In genomic region chr9:105259274-105259673, GRCh38 we compare ENCODE assay signal across 18 cellular contexts. TPM values are rescaled to one million over a fixed set of nuclear protein-coding genes. Genes with fewer than 3 reads are reported as not detected.
DNase-seq lines count a peak whose midpoint lies in the region; ATAC-seq and TF ChIP-seq lines count a peak whose summit lies in the region.
"Had no signal": no experiment of that assay in that cellular context is flagged by ENCODE, and none has a peak within 500 bp of the region (broad histone marks: within the 10 kb centered on the region; RNA-seq: fewer than 3 reads in every experiment).

No MANE protein-coding gene starts in this region.

- H2AK5ac ChIP-seq in neuronal stem cell (ENCODE audit: low read depth, low read length) = no peak overlapping the region

- no peak overlapping the region for H4K91ac ChIP-seq in neuronal stem cell (ENCODE audit: low read depth, low read length, poor library complexity)

- intact Hi-C loops in left ventricle myocardium inferior (cut with micrococcal nuclease) (no loop called here), Right ventricle myocardium superior (cut with DNase I) (no loop called here), upper lobe of right lung (cut with DNase I) (no loop called here), esophagus squamous epithelium (cut with DNase I) (no loop called here)

- peaks cover 63% of the 10 kb centered on the region for H3F3A ChIP-seq in MM.1S (ENCODE audit: insufficient read depth, low read length)

- no peak overlapping the region for H2BK5ac ChIP-seq in neuronal stem cell (ENCODE audit: low read length)

- H3K23ac ChIP-seq in neuronal stem cell (ENCODE audit: low read depth, low read length, poor library complexity) = no peak overlapping the region

- peaks cover 2% of the 10 kb centered on the region for H3K79me1 ChIP-seq in neuronal stem cell (ENCODE audit: low read depth, low read length)

- H3K27ac ChIP-seq in left ventricle myocardium inferior (replicated peaks) (peak overlapping the region; percentile 35), MM.1S (ENCODE audit: low read length) (peak overlapping the region; percentile 97), upper lobe of right lung (peak overlapping the region; percentile 15), esophagus squamous epithelium (peak overlapping the region in 1 of 4 donors; percentile 11), neuronal stem cell (replicated peaks; ENCODE audit: low read length) (no peak overlapping the region)
- H3K27ac ChIP-seq: parathyroid adenoma had no signal

- H3K4me3 ChIP-seq in left ventricle myocardium inferior = no peak overlapping the region
- H3K4me3 ChIP-seq in MM.1S (ENCODE audit: low read length) = peak overlapping the region; percentile 20; the same call in 1 of the 2 replicates
- no peak overlapping the region for H3K4me3 ChIP-seq in upper lobe of right lung
- H3K4me3 ChIP-seq in esophagus squamous epithelium = no peak overlapping the region
- H3K4me3 ChIP-seq in neuronal stem cell (ENCODE audit: low read length in 2 of 2) = no peak overlapping the region
- H3K4me3 ChIP-seq: uterus had no signal

- H3K27me3 ChIP-seq in left ventricle myocardium inferior (ENCODE audit: low read depth) (no peaks in the 10 kb centered on the region), MM.1S (replicated peaks; ENCODE audit: insufficient read depth, low read length) (no peaks in the 10 kb centered on the region), upper lobe of right lung (no peaks in the 10 kb centered on the region), esophagus squamous epithelium (no peaks in the 10 kb centered on the region), neuronal stem cell (ENCODE audit: control insufficient read depth in 3 of 3, insufficient read depth in 3 of 3, low read depth in 1 of 3, low read length in 3 of 3) (no peaks in the 10 kb centered on the region)
- H3K27me3 ChIP-seq: uterus had no signal

- H2AFZ ChIP-seq in MM.1S (ENCODE audit: low read length) (no peak overlapping the region), neuronal stem cell (ENCODE audit: low read length) (no peak overlapping the region)
- H2AFZ ChIP-seq: parathyroid adenoma had no signal

- H3K4ac ChIP-seq in neuronal stem cell (ENCODE audit: low read length) = no peak overlapping the region

- H3K14ac ChIP-seq in neuronal stem cell (ENCODE audit: low read length) = no peak overlapping the region

- no peaks in the 10 kb centered on the region for H4K20me1 ChIP-seq in MM.1S (ENCODE audit: insufficient read depth, low read length)

- ATAC-seq in Right ventricle myocardium superior (ENCODE audit: poor library complexity) (no peak), upper lobe of right lung (no peak)
- ATAC-seq: stimulated activated effector memory CD8-positive, alpha-beta T cell treated with anti-CD3 and anti-CD28 coated beads, Interleukin-12 subunit alpha, Interleukin-12 subunit beta, amount 100 ng/mL, for 72 hours had no signal

- H3K36me3 ChIP-seq in left ventricle myocardium inferior (no peaks in the 10 kb centered on the region), MM.1S (replicated peaks; ENCODE audit: insufficient read depth, low read length) (no peaks in the 10 kb centered on the region; the same call in 1 of the 2 replicates), upper lobe of right lung (no peaks in the 10 kb centered on the region), esophagus squamous epithelium (no peaks in the 10 kb centered on the region), neuronal stem cell (replicated peaks in 1 of 2; ENCODE audit: control insufficient read depth in 2 of 2, insufficient read depth in 2 of 2, low read length in 2 of 2) (no peaks in the 10 kb centered on the region)
- H3K36me3 ChIP-seq: uterus had no signal

- no peak for TF ChIP-seq POLR2A in esophagus squamous epithelium (IDR thresholded peaks at IDR 0.05)

- H2BK12ac ChIP-seq in neuronal stem cell (ENCODE audit: low read length) = no peak overlapping the region

- TF ChIP-seq CTCF in left ventricle myocardium inferior (IDR thresholded peaks at IDR 0.05; ENCODE audit: borderline replicate concordance) = no peak
- no peak for TF ChIP-seq CTCF in MM.1S (IDR thresholded peaks at IDR 0.05; ENCODE audit: low read length)
- TF ChIP-seq CTCF in upper lobe of right lung (IDR thresholded peaks at IDR 0.05) = no peak
- TF ChIP-seq CTCF in esophagus squamous epithelium (IDR thresholded peaks at IDR 0.05) = no peak

- peaks cover 36% of the 10 kb centered on the region for H3K4me1 ChIP-seq in left ventricle myocardium inferior
- peaks cover 77% of the 10 kb centered on the region for H3K4me1 ChIP-seq in MM.1S (ENCODE audit: low read length)
- H3K4me1 ChIP-seq in upper lobe of right lung = peaks cover 35% of the 10 kb centered on the region
- H3K4me1 ChIP-seq in esophagus squamous epithelium = peaks cover 3 to 55% (median 15%) of the 10 kb centered on the region in 3 donors
- peaks cover 0 to 4% of the 10 kb centered on the region in 2 donors for H3K4me1 ChIP-seq in neuronal stem cell (ENCODE audit: control insufficient read depth in 2 of 2, insufficient read depth in 1 of 2, low read depth in 1 of 2, low read length in 2 of 2)
- H3K4me1 ChIP-seq: uterus had no signal

- no peak overlapping the region for H4K8ac ChIP-seq in neuronal stem cell (ENCODE audit: low read depth, low read length)

- DNase-seq in left ventricle myocardium inferior (no peak), Right ventricle myocardium superior (no peak), MM.1S (no peak), left kidney (ENCODE audit: low read depth, low spot score) (peak; percentile 50), upper lobe of right lung (no peak), esophagus squamous epithelium (lab: John Stamatoyannopoulos, UW) (no peak), neuronal stem cell (ENCODE audit: low spot score) (no peak), SW480 (ENCODE audit: low spot score) (no peak)
- DNase-seq: activated CD4-positive, alpha-beta T cell treated with anti-CD3 and anti-CD28 coated beads for 4 hours; activated naive CD4-positive, alpha-beta T cell treated with anti-CD3 and anti-CD28 coated beads for 36 hours; CD4-positive, alpha-beta memory T cell; kidney glomerular epithelial cell; NCI-H2081; NCI-H82; small intestine had no signal

- H3K4me2 ChIP-seq in MM.1S (ENCODE audit: low read depth, low read length) (peak overlapping the region; percentile 78), neuronal stem cell (ENCODE audit: insufficient read depth, low read length, poor library complexity, severe bottlenecking) (no peak overlapping the region)

- H3K9me2 ChIP-seq in MM.1S (replicated peaks; ENCODE audit: insufficient read depth, low read length) = no peaks in the 10 kb centered on the region

- H3K9me3 ChIP-seq in left ventricle myocardium inferior (replicated peaks) = no peaks in the 10 kb centered on the region
- no peaks in the 10 kb centered on the region for H3K9me3 ChIP-seq in MM.1S (replicated peaks; ENCODE audit: insufficient read depth, low read length)
- no peaks in the 10 kb centered on the region for H3K9me3 ChIP-seq in upper lobe of right lung
- H3K9me3 ChIP-seq in esophagus squamous epithelium = no peaks in the 10 kb centered on the region
- no peaks in the 10 kb centered on the region for H3K9me3 ChIP-seq in neuronal stem cell (replicated peaks in 1 of 2; ENCODE audit: control insufficient read depth in 2 of 2, insufficient read depth in 1 of 2, low read depth in 1 of 2, low read length in 2 of 2)
- H3K9me3 ChIP-seq: uterus had no signal

- H2BK120ac ChIP-seq in neuronal stem cell (ENCODE audit: low read depth, low read length) = no peak overlapping the region

- H3K9ac ChIP-seq in MM.1S (ENCODE audit: low read length) (peak overlapping the region; percentile 79), neuronal stem cell (ENCODE audit: low read depth, low read length, poor library complexity) (no peak overlapping the region)
- H3K9ac ChIP-seq: parathyroid adenoma had no signal

- H3K79me2 ChIP-seq in MM.1S (ENCODE audit: low read length) = peaks cover 91% of the 10 kb centered on the region

- 59 to 74% methylated on average over 2 of the region's 2 CpGs for WGBS in esophagus squamous epithelium, 2 donors
- WGBS in neuronal stem cell (ENCODE audit: extremely low coverage in 2 of 2, insufficient read length in 2 of 2, insufficient replicate concordance in 1 of 2), 2 donors = no CpG with 5 or more reads among the region's 2 CpGs

- H2BK15ac ChIP-seq in neuronal stem cell (ENCODE audit: low read length) = no peak overlapping the region

- H3K18ac ChIP-seq in neuronal stem cell (ENCODE audit: low read length) = no peak overlapping the region

RNA-seq across cellular contexts. Expression of gene SLC44A1, which starts 14.8 kb away (rescaled TPM):
- total RNA-seq in left ventricle myocardium inferior = 27.0 TPM
- total RNA-seq in Right ventricle myocardium superior = 13.5 TPM
- total RNA-seq in upper lobe of right lung = 66.1 TPM
- total RNA-seq in esophagus squamous epithelium = 10 to 100 TPM; 19.9 to 52.9 (median 37.8) TPM
- polyA plus RNA-seq in neuronal stem cell (2013, experiment 1 of 2) = 12.8 TPM
- polyA plus RNA-seq in neuronal stem cell (2013, experiment 2 of 2) = 13.4 TPM
